Comparison of ENCODE assay signal across 11 cellular contexts in genomic region chr2:133434962-133435668, GRCh38.
DNase-seq lines count a peak whose midpoint lies in the region; ATAC-seq and TF ChIP-seq lines count a peak whose summit lies in the region.
"Had no signal": no experiment of that assay in that cellular context is flagged by ENCODE, and none has a peak within 500 bp of the region (broad histone marks: within the 10 kb centered on the region; RNA-seq: fewer than 3 reads in every experiment).

No MANE protein-coding gene starts in this region.

- H3K27me3 Mint-ChIP-seq in glutamatergic neuron (ENCODE audit: unreplicated experiment), result no peaks in the 10 kb centered on the region
- H3K27me3 Mint-ChIP-seq: activated CD4-positive, alpha-beta T cell treated with anti-CD3 and anti-CD28 coated beads, Interleukin-2, amount 10 ng/mL, durations not matched to agents 7 days and 5 days had no signal

- H3K4me1 Mint-ChIP-seq in glutamatergic neuron (ENCODE audit: low read depth, unreplicated experiment), result no peaks in the 10 kb centered on the region
- H3K4me1 Mint-ChIP-seq in stimulated activated effector memory CD8-positive, alpha-beta T cell treated with anti-CD3 and anti-CD28 coated beads, Interleukin-12 subunit alpha, Interleukin-12 subunit beta, amount 100 ng/mL, for 72 hours, result no peaks in the 10 kb centered on the region
- H3K4me1 Mint-ChIP-seq: activated CD4-positive, alpha-beta T cell treated with anti-CD3 and anti-CD28 coated beads, Interleukin-2, amount 10 ng/mL, durations not matched to agents 7 days and 5 days had no signal

- peak; percentile 86 for ATAC-seq in RWPE2 (ENCODE audit: low read depth)
- no peak for ATAC-seq in left colon
- ATAC-seq in stimulated activated effector memory CD8-positive, alpha-beta T cell treated with anti-CD3 and anti-CD28 coated beads, Interleukin-12 subunit alpha, Interleukin-12 subunit beta, amount 100 ng/mL, for 72 hours, result no peak

- DNase-seq in AG09309 (ENCODE audit: low read depth) (peak; percentile 89), HT1080 (ENCODE audit: low read depth) (peak; percentile 78), RWPE2 (ENCODE audit: low spot score) (peak; percentile 70), left ventricle myocardium inferior (peak; percentile 43), OCI-M2 (lab: John Stamatoyannopoulos, UW; ENCODE audit: unreplicated experiment) (no peak), left colon (no peak), glutamatergic neuron (no peak)
- DNase-seq in stimulated activated effector memory CD8-positive, alpha-beta T cell treated with anti-CD3 and anti-CD28 coated beads, Interleukin-12 subunit alpha, Interleukin-12 subunit beta, amount 100 ng/mL, for 72 hours (ENCODE audit: low spot score in 2 of 2), result no peak
- DNase-seq: activated CD4-positive, alpha-beta T cell treated with anti-CD3 and anti-CD28 coated beads, Interleukin-2, amount 10 ng/mL, durations not matched to agents 7 days and 5 days; COR-L47 had no signal

- H3K4me1 ChIP-seq in RWPE2 (ENCODE audit: insufficient read depth, poor library complexity, severe bottlenecking), result no peaks in the 10 kb centered on the region
- H3K4me1 ChIP-seq in left ventricle myocardium inferior, result peaks cover 22% of the 10 kb centered on the region

- H3K27ac Mint-ChIP-seq in glutamatergic neuron (ENCODE audit: unreplicated experiment), result no peak overlapping the region
- no peak overlapping the region for H3K27ac Mint-ChIP-seq in stimulated activated effector memory CD8-positive, alpha-beta T cell treated with anti-CD3 and anti-CD28 coated beads, Interleukin-12 subunit alpha, Interleukin-12 subunit beta, amount 100 ng/mL, for 72 hours
- H3K27ac Mint-ChIP-seq: activated CD4-positive, alpha-beta T cell treated with anti-CD3 and anti-CD28 coated beads, Interleukin-2, amount 10 ng/mL, durations not matched to agents 7 days and 5 days had no signal

- no peaks in the 10 kb centered on the region for H3K36me3 ChIP-seq in RWPE2 (ENCODE audit: low read depth)
- no peaks in the 10 kb centered on the region for H3K36me3 ChIP-seq in left ventricle myocardium inferior

- intact Hi-C loops in left ventricle myocardium inferior (cut with micrococcal nuclease), result no loop called here
- intact Hi-C loops in left colon (cut with DNase I, micrococcal nuclease), result no loop called here

- H3K4me3 ChIP-seq in AG09309 (ENCODE audit: control insufficient read depth, low read depth, low read length) (no peak overlapping the region), RWPE2 (ENCODE audit: severe bottlenecking) (no peak overlapping the region), left ventricle myocardium inferior (no peak overlapping the region)

- no peak overlapping the region for H3K27ac ChIP-seq in RWPE2 (ENCODE audit: poor library complexity, severe bottlenecking)
- peak overlapping the region; percentile 54 for H3K27ac ChIP-seq in left ventricle myocardium inferior (replicated peaks)
- H3K27ac ChIP-seq: parathyroid adenoma had no signal

- H3K27me3 ChIP-seq in RWPE2 (ENCODE audit: insufficient read depth, poor library complexity, severe bottlenecking) (no peaks in the 10 kb centered on the region), left ventricle myocardium inferior (ENCODE audit: low read depth) (no peaks in the 10 kb centered on the region)

- no peaks in the 10 kb centered on the region for H3K36me3 Mint-ChIP-seq in glutamatergic neuron (ENCODE audit: unreplicated experiment)
- H3K36me3 Mint-ChIP-seq in stimulated activated effector memory CD8-positive, alpha-beta T cell treated with anti-CD3 and anti-CD28 coated beads, Interleukin-12 subunit alpha, Interleukin-12 subunit beta, amount 100 ng/mL, for 72 hours, result no peaks in the 10 kb centered on the region

- no peaks in the 10 kb centered on the region for H3K9me3 Mint-ChIP-seq in glutamatergic neuron (ENCODE audit: unreplicated experiment)
- H3K9me3 Mint-ChIP-seq in stimulated activated effector memory CD8-positive, alpha-beta T cell treated with anti-CD3 and anti-CD28 coated beads, Interleukin-12 subunit alpha, Interleukin-12 subunit beta, amount 100 ng/mL, for 72 hours, result peaks cover 9% of the 10 kb centered on the region
- H3K9me3 Mint-ChIP-seq: activated CD4-positive, alpha-beta T cell treated with anti-CD3 and anti-CD28 coated beads, Interleukin-2, amount 10 ng/mL, durations not matched to agents 7 days and 5 days had no signal

- no peak overlapping the region for H3K4me3 Mint-ChIP-seq in glutamatergic neuron (ENCODE audit: unreplicated experiment)
- no peak overlapping the region for H3K4me3 Mint-ChIP-seq in stimulated activated effector memory CD8-positive, alpha-beta T cell treated with anti-CD3 and anti-CD28 coated beads, Interleukin-12 subunit alpha, Interleukin-12 subunit beta, amount 100 ng/mL, for 72 hours
- H3K4me3 Mint-ChIP-seq: activated CD4-positive, alpha-beta T cell treated with anti-CD3 and anti-CD28 coated beads, Interleukin-2, amount 10 ng/mL, durations not matched to agents 7 days and 5 days had no signal

- TF ChIP-seq CTCF in AG09309 (IDR thresholded peaks at IDR 0.05; ENCODE audit: control insufficient read depth, insufficient read depth, low read depth, low read length, missing control alignments) (peak; percentile 40), RWPE2 (IDR thresholded peaks at IDR 0.05; ENCODE audit: poor library complexity, severe bottlenecking) (no peak), left ventricle myocardium inferior (IDR thresholded peaks at IDR 0.05; ENCODE audit: borderline replicate concordance) (peak; percentile 47), glutamatergic neuron (IDR thresholded peaks at IDR 0.05; ENCODE audit: partially characterized antibody, unreplicated experiment) (no peak)

- no peaks in the 10 kb centered on the region for H3K9me3 ChIP-seq in RWPE2 (ENCODE audit: severe bottlenecking)
- no peaks in the 10 kb centered on the region for H3K9me3 ChIP-seq in left ventricle myocardium inferior (replicated peaks)

Comparison
In these comparisons a context has a peak if more than half of its experiments do, and no peak if none do; other contexts are left out.
1. DNase-seq: peak in AG09309 (single experiment), HT1080 (single experiment), RWPE2 (single experiment) and left ventricle myocardium inferior (single experiment); none in OCI-M2 (single experiment), left colon (0 of 2), glutamatergic neuron (single experiment) and stimulated activated effector memory CD8-positive, alpha-beta T cell treated with anti-CD3 and anti-CD28 coated beads, Interleukin-12 subunit alpha, Interleukin-12 subunit beta, amount 100 ng/mL, for 72 hours (0 of 2).
2. CTCF ChIP-seq: peak in AG09309 (single experiment) and left ventricle myocardium inferior (single experiment); none in RWPE2 (single experiment) and glutamatergic neuron (single experiment).